In genomic region chr2:28447943-28448737, GRCh38 we compare ENCODE assay signal across 10 cellular contexts. TPM values are rescaled to one million over a fixed set of nuclear protein-coding genes. Genes with fewer than 3 reads are reported as not detected.
DNase-seq lines count a peak whose midpoint lies in the region; ATAC-seq and TF ChIP-seq lines count a peak whose summit lies in the region.
"Had no signal": no experiment of that assay in that cellular context is flagged by ENCODE, and none has a peak within 500 bp of the region (broad histone marks: within the 10 kb centered on the region; RNA-seq: fewer than 3 reads in every experiment).

No MANE protein-coding gene starts in this region.

- H3K9me3 ChIP-seq in right cardiac atrium (ENCODE audit: control insufficient read depth, low read length) (no peaks in the 10 kb centered on the region), H9 (ENCODE audit: control insufficient read depth, low read depth, low read length) (no peaks in the 10 kb centered on the region)

- CTCF ChIA-PET in activated CD8-positive, alpha-beta T cell treated with anti-CD3 and anti-CD28 coated beads, Interleukin-2, amount 10 ng/mL, durations not matched to agents 7 days and 5 days (lab: Charles Lee) = interaction anchor here (1.2 kb wide), 1 partner anchor 13 kb away, joined by 3 read pairs; no protein-coding TSS in a partner anchor

- H2BK5ac ChIP-seq in H9 (ENCODE audit: insufficient read length, low read length) = no peak overlapping the region

- H4K5ac ChIP-seq in H9 (ENCODE audit: insufficient read length, low read depth, low read length) = no peak overlapping the region

- H3K4ac ChIP-seq in H9 (ENCODE audit: low read depth, low read length) = no peak overlapping the region

- no peak overlapping the region for H2BK20ac ChIP-seq in H9 (ENCODE audit: low read depth, low read length, poor library complexity, severe bottlenecking)

- H3K27ac ChIP-seq in right cardiac atrium (ENCODE audit: low read length) = no peak overlapping the region
- no peak overlapping the region for H3K27ac ChIP-seq in H9 (ENCODE audit: insufficient read length, low read depth, low read length)
- H3K27ac ChIP-seq: WERI-Rb-1 had no signal

- peak overlapping the region; percentile 71 for H3K27ac Mint-ChIP-seq in activated CD8-positive, alpha-beta T cell treated with anti-CD3 and anti-CD28 coated beads, Interleukin-2, amount 10 ng/mL, durations not matched to agents 7 days and 5 days
- no peak overlapping the region for H3K27ac Mint-ChIP-seq in H9
- H3K27ac Mint-ChIP-seq: IgD-negative memory B cell had no signal

- no peak overlapping the region for H2AFZ ChIP-seq in H9 (ENCODE audit: low read length)

- H3K18ac ChIP-seq in H9 (ENCODE audit: insufficient read length, low read depth, low read length) = no peak overlapping the region

- no peak overlapping the region for H3T11ph ChIP-seq in H9 (ENCODE audit: low read length)

- H3K4me2 ChIP-seq in H9 (ENCODE audit: insufficient read depth, insufficient read length, low read length) = no peak overlapping the region

- peak; percentile 3 for DNase-seq in stimulated activated CD4-positive, alpha-beta T cell treated with anti-CD3 and anti-CD28 coated beads, Interleukin-4, amount 100 ng/mL, for 24 hours
- no peak for DNase-seq in stimulated activated CD4-positive, alpha-beta T cell treated with anti-CD3 and anti-CD28 coated beads, Interleukin-12 subunit alpha, Interleukin-12 subunit beta, amount 100 ng/mL, for 4 hours
- DNase-seq in activated CD8-positive, alpha-beta T cell treated with anti-CD3 and anti-CD28 coated beads, Interleukin-2, amount 10 ng/mL, durations not matched to agents 7 days and 5 days = no peak
- DNase-seq in right cardiac atrium (no peak), SW 1271 (lab: John Stamatoyannopoulos, UW) (no peak), H9 (no peak), amygdala (lab: John Stamatoyannopoulos, UW) (no peak)
- DNase-seq: WERI-Rb-1 had no signal

- 68% methylated on average over 8 of the region's 8 CpGs for WGBS in right cardiac atrium
- no CpG with 5 or more reads among the region's 8 CpGs for whole genome bisulfite sequencing in H9 (ENCODE audit: extremely low coverage, insufficient read length, low lambda C conversion rate)

- no peak overlapping the region for H3K9ac ChIP-seq in H9 (ENCODE audit: extremely low read depth, insufficient read length, low read length)

- H2BK15ac ChIP-seq in H9 (ENCODE audit: low read depth, low read length) = no peak overlapping the region

- no peak overlapping the region for H3K23ac ChIP-seq in H9 (ENCODE audit: insufficient read length, low read depth, low read length)

- H3K14ac ChIP-seq in H9 (ENCODE audit: insufficient read depth, low read length) = no peak overlapping the region

- no peaks in the 10 kb centered on the region for H3K79me1 ChIP-seq in H9 (ENCODE audit: insufficient read depth, low read depth, low read length, poor library complexity, severe bottlenecking)

- H3K4me3 Mint-ChIP-seq in activated CD8-positive, alpha-beta T cell treated with anti-CD3 and anti-CD28 coated beads, Interleukin-2, amount 10 ng/mL, durations not matched to agents 7 days and 5 days = no peak overlapping the region
- no peak overlapping the region for H3K4me3 Mint-ChIP-seq in H9

- H3K9me3 Mint-ChIP-seq in activated CD8-positive, alpha-beta T cell treated with anti-CD3 and anti-CD28 coated beads, Interleukin-2, amount 10 ng/mL, durations not matched to agents 7 days and 5 days (ENCODE audit: insufficient read depth) = no peaks in the 10 kb centered on the region
- H3K9me3 Mint-ChIP-seq in H9 = no peaks in the 10 kb centered on the region

- no peak overlapping the region for H2AK5ac ChIP-seq in H9 (ENCODE audit: insufficient read length, low read length)

- no peak for TF ChIP-seq CTCF in H9 (conservative IDR thresholded peaks at IDR 0.05)

- H3K4me1 ChIP-seq in right cardiac atrium (ENCODE audit: control insufficient read depth, insufficient read depth, low read length) = no peaks in the 10 kb centered on the region
- no peaks in the 10 kb centered on the region for H3K4me1 ChIP-seq in H9 (ENCODE audit: insufficient read depth, low read length)

- H4K20me1 ChIP-seq in H9 (ENCODE audit: control insufficient read depth, insufficient read depth, insufficient read length) = no peaks in the 10 kb centered on the region

- no peak overlapping the region for H3K56ac ChIP-seq in H9 (ENCODE audit: insufficient read length, low read depth, low read length)

- H3K27me3 ChIP-seq in right cardiac atrium (ENCODE audit: control insufficient read depth, insufficient read depth) = no peaks in the 10 kb centered on the region
- H3K27me3 ChIP-seq in H9 (ENCODE audit: insufficient read depth, low read length) = no peaks in the 10 kb centered on the region

- H3K4me1 Mint-ChIP-seq in activated CD8-positive, alpha-beta T cell treated with anti-CD3 and anti-CD28 coated beads, Interleukin-2, amount 10 ng/mL, durations not matched to agents 7 days and 5 days (ENCODE audit: low read depth) = peaks cover 59% of the 10 kb centered on the region
- H3K4me1 Mint-ChIP-seq in H9 = peaks cover 9 to 10% of the 10 kb centered on the region in 2 experiments
- H3K4me1 Mint-ChIP-seq: IgD-negative memory B cell had no signal

- POLR2A ChIA-PET in activated CD8-positive, alpha-beta T cell treated with anti-CD3 and anti-CD28 coated beads, Interleukin-2, amount 10 ng/mL, durations not matched to agents 7 days and 5 days (lab: Charles Lee) = no interaction called here

- H3K23me2 ChIP-seq in H9 (ENCODE audit: insufficient read length, low read depth, low read length, poor library complexity, severe bottlenecking) = no peaks in the 10 kb centered on the region

- no peak for ATAC-seq in activated CD8-positive, alpha-beta T cell treated with anti-CD3 and anti-CD28 coated beads, Interleukin-2, amount 10 ng/mL, durations not matched to agents 7 days and 5 days
- ATAC-seq in right cardiac atrium = peak; percentile 5 to 9
- ATAC-seq in GM18498 (IDR thresholded peaks at IDR 0.05; ENCODE audit: unreplicated experiment) = no peak

- no peak overlapping the region for H2BK120ac ChIP-seq in H9 (ENCODE audit: low read depth, low read length, poor library complexity, severe bottlenecking)

- H4K91ac ChIP-seq in H9 (ENCODE audit: insufficient read length, low read depth, low read length) = no peak overlapping the region

- no peaks in the 10 kb centered on the region for H3K79me2 ChIP-seq in H9 (ENCODE audit: insufficient read depth, low read length)

- no peaks in the 10 kb centered on the region for H3K36me3 Mint-ChIP-seq in activated CD8-positive, alpha-beta T cell treated with anti-CD3 and anti-CD28 coated beads, Interleukin-2, amount 10 ng/mL, durations not matched to agents 7 days and 5 days (ENCODE audit: low read depth)
- H3K36me3 Mint-ChIP-seq in H9 (ENCODE audit: insufficient read depth in 1 of 3, low read depth in 3 of 3) = no peaks in the 10 kb centered on the region
- H3K36me3 Mint-ChIP-seq: IgD-negative memory B cell had no signal

- no peak overlapping the region for H3K4me3 ChIP-seq in right cardiac atrium (ENCODE audit: low read length)

- no peaks in the 10 kb centered on the region for H3K27me3 Mint-ChIP-seq in activated CD8-positive, alpha-beta T cell treated with anti-CD3 and anti-CD28 coated beads, Interleukin-2, amount 10 ng/mL, durations not matched to agents 7 days and 5 days (ENCODE audit: low read depth)
- peaks cover 5% of the 10 kb centered on the region for H3K27me3 Mint-ChIP-seq in H9 (ENCODE audit: low read depth)

- no peak overlapping the region for H2BK12ac ChIP-seq in H9 (ENCODE audit: insufficient read length, low read depth, low read length)

- no peak overlapping the region for H4K8ac ChIP-seq in H9 (replicated peaks; ENCODE audit: insufficient read length, low read depth, low read length)

- intact Hi-C loops in right cardiac atrium (cut with DNase I) = no loop called here

RNA-seq across cellular contexts. Expression of gene PLB1, which starts 47.7 kb away (rescaled TPM):
- 1 to 10 TPM; 1.0 to 1.4 TPM for total RNA-seq in activated CD8-positive, alpha-beta T cell treated with anti-CD3 and anti-CD28 coated beads, Interleukin-2, amount 10 ng/mL, durations not matched to agents 7 days and 5 days
- 1 to 10 TPM; 2.1 to 2.7 (median 2.3) TPM for total RNA-seq in right cardiac atrium
- 0.86 TPM for polyA plus RNA-seq in right cardiac atrium
- total RNA-seq in H9 (2021) = 0.42 TPM in 1 of 2 replicates, not detected in the other
- polyA plus RNA-seq: IgD-negative memory B cell had no signal

RNA-seq across cellular contexts. Expression of gene FOSL2, which starts 55.5 kb away (rescaled TPM):
- total RNA-seq in activated CD8-positive, alpha-beta T cell treated with anti-CD3 and anti-CD28 coated beads, Interleukin-2, amount 10 ng/mL, durations not matched to agents 7 days and 5 days = 10 to 100 TPM; 37.3 to 40.9 TPM
- 100 to 1,000 TPM in 1 of 4 donors, 10 to 100 TPM in 3; 38.9 to 128 (median 56.6) TPM for total RNA-seq in right cardiac atrium
- 46.4 TPM for polyA plus RNA-seq in right cardiac atrium
- 7.3 and 7.4 TPM in 2 replicates for total RNA-seq in H9 (2021)

Comparison
In these comparisons a context has a peak if more than half of its experiments do, and no peak if none do; other contexts are left out.
1. ATAC-seq: peak in right cardiac atrium (2 of 2); none in activated CD8-positive, alpha-beta T cell treated with anti-CD3 and anti-CD28 coated beads, Interleukin-2, amount 10 ng/mL, durations not matched to agents 7 days and 5 days (single experiment) and GM18498 (single experiment).